Comparison of ENCODE assay signal across 8 cellular contexts in genomic region chr11:72782081-72782920, GRCh38. TPM values are rescaled to one million over a fixed set of nuclear protein-coding genes. Genes with fewer than 3 reads are reported as not detected.
DNase-seq lines count a peak whose midpoint lies in the region; ATAC-seq lines count a peak whose summit lies in the region.

No MANE protein-coding gene starts in this region.

- H3K4me1 Mint-ChIP-seq in activated CD8-positive, alpha-beta T cell treated with anti-CD3 and anti-CD28 coated beads, Interleukin-2, amount 10 ng/mL, durations not matched to agents 7 days and 5 days (ENCODE audit: low read depth) = peaks cover 21% of the 10 kb centered on the region

- H3K4me3 ChIP-seq in HUES64 (ENCODE audit: low read length) (peak overlapping the region; percentile 47), subcutaneous abdominal adipose tissue (ENCODE audit: low read depth in 1 of 5, low read length in 5 of 5) (peak overlapping the region; percentile 6 to 60 (median 58))

- H3K36me3 ChIP-seq in HUES64 (ENCODE audit: insufficient read depth, low read length) = no peaks in the 10 kb centered on the region
- H3K36me3 ChIP-seq in subcutaneous abdominal adipose tissue (ENCODE audit: control insufficient read depth in 5 of 5, insufficient read depth in 5 of 5, low read length in 5 of 5) = no peaks in the 10 kb centered on the region

- H3K27ac ChIP-seq in HUES64 (ENCODE audit: low read depth, low read length) (no peak overlapping the region), subcutaneous abdominal adipose tissue (ENCODE audit: low read depth, low read length) (no peak overlapping the region)

- POLR2A ChIA-PET in activated CD8-positive, alpha-beta T cell treated with anti-CD3 and anti-CD28 coated beads, Interleukin-2, amount 10 ng/mL, durations not matched to agents 7 days and 5 days (lab: Charles Lee) = interaction anchor here (1.1 to 1.6 kb wide), 2 partner anchors 11 to 31 kb away, joined by 4 to 7 read pairs; no protein-coding TSS in a partner anchor

- H3K9me3 ChIP-seq in HUES64 (ENCODE audit: insufficient read depth, low read depth, low read length) (no peaks in the 10 kb centered on the region), subcutaneous abdominal adipose tissue (ENCODE audit: control insufficient read depth in 5 of 5, low read length in 5 of 5) (no peaks in the 10 kb centered on the region)

- ATAC-seq in activated CD8-positive, alpha-beta T cell treated with anti-CD3 and anti-CD28 coated beads, Interleukin-2, amount 10 ng/mL, durations not matched to agents 7 days and 5 days = peak; percentile 44
- ATAC-seq in GM18519 (IDR thresholded peaks at IDR 0.05; ENCODE audit: low FRiP score, unreplicated experiment) (no peak), GM18520 (IDR thresholded peaks at IDR 0.05; ENCODE audit: unreplicated experiment) (no peak)

- no peaks in the 10 kb centered on the region for H3K9me3 Mint-ChIP-seq in activated CD8-positive, alpha-beta T cell treated with anti-CD3 and anti-CD28 coated beads, Interleukin-2, amount 10 ng/mL, durations not matched to agents 7 days and 5 days (ENCODE audit: insufficient read depth)

- DNase-seq in DMS79 (lab: John Stamatoyannopoulos, UW) = peak; percentile 60
- no peak for DNase-seq in activated CD8-positive, alpha-beta T cell treated with anti-CD3 and anti-CD28 coated beads, Interleukin-2, amount 10 ng/mL, durations not matched to agents 7 days and 5 days
- DNase-seq in islet precursor cell = peak; percentile 67
- DNase-seq in activated gamma-delta T cell (lab: John Stamatoyannopoulos, UW) = no peak

- CTCF ChIA-PET in activated CD8-positive, alpha-beta T cell treated with anti-CD3 and anti-CD28 coated beads, Interleukin-2, amount 10 ng/mL, durations not matched to agents 7 days and 5 days (lab: Charles Lee) = interaction anchor here (1.0 to 2.8 kb wide), 6 partner anchors 11 to 395 kb away, joined by 3 to 28 read pairs (median 6); partner anchors contain the start of genes ARAP1 and STARD10

- H3K27me3 ChIP-seq in HUES64 (ENCODE audit: insufficient read depth, low read length) = peaks cover 11% of the 10 kb centered on the region
- H3K27me3 ChIP-seq in subcutaneous abdominal adipose tissue (ENCODE audit: control insufficient read depth in 5 of 5, insufficient read depth in 4 of 5, low read length in 5 of 5) = peaks cover 0 to 2% (median 0%) of the 10 kb centered on the region in 5 donors

- H3K9ac ChIP-seq in HUES64 (ENCODE audit: low read depth, low read length) (no peak overlapping the region), subcutaneous abdominal adipose tissue (ENCODE audit: low read length in 5 of 5) (peak overlapping the region in 1 of 5 donors; percentile 57)

- H3K4me3 Mint-ChIP-seq in activated CD8-positive, alpha-beta T cell treated with anti-CD3 and anti-CD28 coated beads, Interleukin-2, amount 10 ng/mL, durations not matched to agents 7 days and 5 days = peak overlapping the region; percentile 67

- no peaks in the 10 kb centered on the region for H3K36me3 Mint-ChIP-seq in activated CD8-positive, alpha-beta T cell treated with anti-CD3 and anti-CD28 coated beads, Interleukin-2, amount 10 ng/mL, durations not matched to agents 7 days and 5 days (ENCODE audit: low read depth)

- H3K4me1 ChIP-seq in HUES64 (ENCODE audit: insufficient read depth, low read length) (peaks cover 2% of the 10 kb centered on the region; the same call in 1 of the 2 replicates), subcutaneous abdominal adipose tissue (ENCODE audit: control insufficient read depth in 5 of 5, insufficient read depth in 5 of 5, low read length in 5 of 5) (peaks cover 0 to 34% (median 19%) of the 10 kb centered on the region in 5 donors)

- peaks cover 13% of the 10 kb centered on the region for H3K27me3 Mint-ChIP-seq in activated CD8-positive, alpha-beta T cell treated with anti-CD3 and anti-CD28 coated beads, Interleukin-2, amount 10 ng/mL, durations not matched to agents 7 days and 5 days (ENCODE audit: low read depth)

- WGBS in HUES64 = 20% methylated on average over 14 of the region's 14 CpGs

- H3K27ac Mint-ChIP-seq in activated CD8-positive, alpha-beta T cell treated with anti-CD3 and anti-CD28 coated beads, Interleukin-2, amount 10 ng/mL, durations not matched to agents 7 days and 5 days = no peak overlapping the region

RNA-seq across cellular contexts. Expression of gene STARD10, which starts 11.5 kb away (rescaled TPM):
- 12.6 TPM for polyA plus RNA-seq in HUES64 (2013, experiment 1 of 2)
- polyA plus RNA-seq in HUES64 (2013, experiment 2 of 2) = 23.7 TPM
- total RNA-seq in activated CD8-positive, alpha-beta T cell treated with anti-CD3 and anti-CD28 coated beads, Interleukin-2, amount 10 ng/mL, durations not matched to agents 7 days and 5 days = 1 to 10 TPM; 4.0 to 4.5 TPM

RNA-seq across cellular contexts. Expression of gene ARAP1, which starts 30.1 kb away (rescaled TPM):
- polyA plus RNA-seq in HUES64 (2013, experiment 1 of 2) = 34.0 TPM
- polyA plus RNA-seq in HUES64 (2013, experiment 2 of 2) = 31.4 TPM
- total RNA-seq in activated CD8-positive, alpha-beta T cell treated with anti-CD3 and anti-CD28 coated beads, Interleukin-2, amount 10 ng/mL, durations not matched to agents 7 days and 5 days = 10 to 100 TPM; 84.3 to 89.6 TPM

RNA-seq across cellular contexts. Expression of gene ATG16L2, which starts 31.9 kb away (rescaled TPM):
- polyA plus RNA-seq in HUES64 (2013, experiment 1 of 2) = 8.3 TPM
- 9.8 TPM for polyA plus RNA-seq in HUES64 (2013, experiment 2 of 2)
- 100 to 1,000 TPM; 104 to 105 TPM for total RNA-seq in activated CD8-positive, alpha-beta T cell treated with anti-CD3 and anti-CD28 coated beads, Interleukin-2, amount 10 ng/mL, durations not matched to agents 7 days and 5 days

Comparison
In these comparisons a context has a peak if more than half of its experiments do, and no peak if none do; other contexts are left out.
1. DNase-seq: peak in DMS79 (single experiment) and islet precursor cell (single experiment); none in activated CD8-positive, alpha-beta T cell treated with anti-CD3 and anti-CD28 coated beads, Interleukin-2, amount 10 ng/mL, durations not matched to agents 7 days and 5 days (single experiment) and activated gamma-delta T cell (single experiment).